Comparison of ENCODE assay signal across 1 cellular context in the genomic region with DNA sequence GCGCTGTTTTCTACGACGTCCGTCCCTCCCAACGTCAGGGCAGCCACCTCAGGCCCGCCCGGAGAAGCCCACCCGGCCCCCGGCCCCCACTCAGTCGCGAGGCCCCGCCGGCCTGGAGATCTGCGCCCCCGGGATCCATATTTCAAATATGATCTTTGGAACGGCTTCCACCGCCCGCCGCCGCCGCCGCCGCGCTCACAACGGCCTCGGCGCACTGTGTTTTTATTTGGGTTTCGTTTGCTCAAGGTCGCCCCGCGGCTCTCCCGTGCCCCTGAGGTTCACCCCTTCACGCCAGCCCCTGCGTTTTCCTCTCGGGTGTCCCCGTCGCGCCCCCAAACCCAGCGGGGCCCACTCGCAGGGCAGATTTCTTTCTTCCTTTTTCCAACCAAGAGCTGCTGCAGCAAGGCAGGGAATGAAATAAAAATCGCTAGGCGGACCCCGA.
TF ChIP-seq lines count a peak whose summit lies in the region.

No MANE protein-coding gene starts in this region.

TF ChIP-seq in HepG2, 621 proteins besides CTCF, POLR2A, EP300 and RAD21 (continued from another document and continues in another):
- TF ChIP-seq, protein P1, sequence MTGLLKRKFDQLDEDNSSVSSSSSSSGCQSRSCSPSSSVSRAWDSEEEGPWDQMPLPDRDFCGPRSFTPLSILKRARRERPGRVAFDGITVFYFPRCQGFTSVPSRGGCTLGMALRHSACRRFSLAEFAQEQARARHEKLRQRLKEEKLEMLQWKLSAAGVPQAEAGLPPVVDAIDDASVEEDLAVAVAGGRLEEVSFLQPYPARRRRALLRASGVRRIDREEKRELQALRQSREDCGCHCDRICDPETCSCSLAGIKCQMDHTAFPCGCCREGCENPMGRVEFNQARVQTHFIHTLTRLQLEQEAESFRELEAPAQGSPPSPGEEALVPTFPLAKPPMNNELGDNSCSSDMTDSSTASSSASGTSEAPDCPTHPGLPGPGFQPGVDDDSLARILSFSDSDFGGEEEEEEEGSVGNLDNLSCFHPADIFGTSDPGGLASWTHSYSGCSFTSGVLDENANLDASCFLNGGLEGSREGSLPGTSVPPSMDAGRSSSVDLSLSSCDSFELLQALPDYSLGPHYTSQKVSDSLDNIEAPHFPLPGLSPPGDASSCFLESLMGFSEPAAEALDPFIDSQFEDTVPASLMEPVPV (CRISPR knock-in tag; IDR thresholded peaks at IDR 0.05): peak; percentile 54; the same call in 1 of the 2 replicates
- TF ChIP-seq ZBTB42 (CRISPR knock-in tag; IDR thresholded peaks at IDR 0.05): 0 out of 2 replicates have a peak, but pooled peaks have one; percentile 12
- TF ChIP-seq ZNF83 (CRISPR knock-in tag; IDR thresholded peaks at IDR 0.05; ENCODE audit: borderline replicate concordance): no peak
- TF ChIP-seq MLLT10 (CRISPR knock-in tag; IDR thresholded peaks at IDR 0.05): no peak
- TF ChIP-seq, protein P2, sequence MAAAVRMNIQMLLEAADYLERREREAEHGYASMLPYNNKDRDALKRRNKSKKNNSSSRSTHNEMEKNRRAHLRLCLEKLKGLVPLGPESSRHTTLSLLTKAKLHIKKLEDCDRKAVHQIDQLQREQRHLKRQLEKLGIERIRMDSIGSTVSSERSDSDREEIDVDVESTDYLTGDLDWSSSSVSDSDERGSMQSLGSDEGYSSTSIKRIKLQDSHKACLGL (CRISPR knock-in tag; IDR thresholded peaks at IDR 0.05): no peak; the same call in 1 of the 2 replicates
- TF ChIP-seq, protein P3, sequence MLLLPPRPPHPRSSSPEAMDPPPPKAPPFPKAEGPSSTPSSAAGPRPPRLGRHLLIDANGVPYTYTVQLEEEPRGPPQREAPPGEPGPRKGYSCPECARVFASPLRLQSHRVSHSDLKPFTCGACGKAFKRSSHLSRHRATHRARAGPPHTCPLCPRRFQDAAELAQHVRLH (CRISPR knock-in tag; IDR thresholded peaks at IDR 0.05; ENCODE audit: borderline replicate concordance, low read depth): no peak
- TF ChIP-seq NFE2 (CRISPR knock-in tag; IDR thresholded peaks at IDR 0.05): no peak
- TF ChIP-seq ZFP90 (CRISPR knock-in tag; IDR thresholded peaks at IDR 0.05; ENCODE audit: borderline replicate concordance): no peak
- no peak for TF ChIP-seq NFIB (CRISPR knock-in tag; IDR thresholded peaks at IDR 0.05; ENCODE audit: borderline replicate concordance)
- no peak for TF ChIP-seq FOXC1 (CRISPR knock-in tag; IDR thresholded peaks at IDR 0.05; ENCODE audit: borderline replicate concordance)
- TF ChIP-seq, protein P4, sequence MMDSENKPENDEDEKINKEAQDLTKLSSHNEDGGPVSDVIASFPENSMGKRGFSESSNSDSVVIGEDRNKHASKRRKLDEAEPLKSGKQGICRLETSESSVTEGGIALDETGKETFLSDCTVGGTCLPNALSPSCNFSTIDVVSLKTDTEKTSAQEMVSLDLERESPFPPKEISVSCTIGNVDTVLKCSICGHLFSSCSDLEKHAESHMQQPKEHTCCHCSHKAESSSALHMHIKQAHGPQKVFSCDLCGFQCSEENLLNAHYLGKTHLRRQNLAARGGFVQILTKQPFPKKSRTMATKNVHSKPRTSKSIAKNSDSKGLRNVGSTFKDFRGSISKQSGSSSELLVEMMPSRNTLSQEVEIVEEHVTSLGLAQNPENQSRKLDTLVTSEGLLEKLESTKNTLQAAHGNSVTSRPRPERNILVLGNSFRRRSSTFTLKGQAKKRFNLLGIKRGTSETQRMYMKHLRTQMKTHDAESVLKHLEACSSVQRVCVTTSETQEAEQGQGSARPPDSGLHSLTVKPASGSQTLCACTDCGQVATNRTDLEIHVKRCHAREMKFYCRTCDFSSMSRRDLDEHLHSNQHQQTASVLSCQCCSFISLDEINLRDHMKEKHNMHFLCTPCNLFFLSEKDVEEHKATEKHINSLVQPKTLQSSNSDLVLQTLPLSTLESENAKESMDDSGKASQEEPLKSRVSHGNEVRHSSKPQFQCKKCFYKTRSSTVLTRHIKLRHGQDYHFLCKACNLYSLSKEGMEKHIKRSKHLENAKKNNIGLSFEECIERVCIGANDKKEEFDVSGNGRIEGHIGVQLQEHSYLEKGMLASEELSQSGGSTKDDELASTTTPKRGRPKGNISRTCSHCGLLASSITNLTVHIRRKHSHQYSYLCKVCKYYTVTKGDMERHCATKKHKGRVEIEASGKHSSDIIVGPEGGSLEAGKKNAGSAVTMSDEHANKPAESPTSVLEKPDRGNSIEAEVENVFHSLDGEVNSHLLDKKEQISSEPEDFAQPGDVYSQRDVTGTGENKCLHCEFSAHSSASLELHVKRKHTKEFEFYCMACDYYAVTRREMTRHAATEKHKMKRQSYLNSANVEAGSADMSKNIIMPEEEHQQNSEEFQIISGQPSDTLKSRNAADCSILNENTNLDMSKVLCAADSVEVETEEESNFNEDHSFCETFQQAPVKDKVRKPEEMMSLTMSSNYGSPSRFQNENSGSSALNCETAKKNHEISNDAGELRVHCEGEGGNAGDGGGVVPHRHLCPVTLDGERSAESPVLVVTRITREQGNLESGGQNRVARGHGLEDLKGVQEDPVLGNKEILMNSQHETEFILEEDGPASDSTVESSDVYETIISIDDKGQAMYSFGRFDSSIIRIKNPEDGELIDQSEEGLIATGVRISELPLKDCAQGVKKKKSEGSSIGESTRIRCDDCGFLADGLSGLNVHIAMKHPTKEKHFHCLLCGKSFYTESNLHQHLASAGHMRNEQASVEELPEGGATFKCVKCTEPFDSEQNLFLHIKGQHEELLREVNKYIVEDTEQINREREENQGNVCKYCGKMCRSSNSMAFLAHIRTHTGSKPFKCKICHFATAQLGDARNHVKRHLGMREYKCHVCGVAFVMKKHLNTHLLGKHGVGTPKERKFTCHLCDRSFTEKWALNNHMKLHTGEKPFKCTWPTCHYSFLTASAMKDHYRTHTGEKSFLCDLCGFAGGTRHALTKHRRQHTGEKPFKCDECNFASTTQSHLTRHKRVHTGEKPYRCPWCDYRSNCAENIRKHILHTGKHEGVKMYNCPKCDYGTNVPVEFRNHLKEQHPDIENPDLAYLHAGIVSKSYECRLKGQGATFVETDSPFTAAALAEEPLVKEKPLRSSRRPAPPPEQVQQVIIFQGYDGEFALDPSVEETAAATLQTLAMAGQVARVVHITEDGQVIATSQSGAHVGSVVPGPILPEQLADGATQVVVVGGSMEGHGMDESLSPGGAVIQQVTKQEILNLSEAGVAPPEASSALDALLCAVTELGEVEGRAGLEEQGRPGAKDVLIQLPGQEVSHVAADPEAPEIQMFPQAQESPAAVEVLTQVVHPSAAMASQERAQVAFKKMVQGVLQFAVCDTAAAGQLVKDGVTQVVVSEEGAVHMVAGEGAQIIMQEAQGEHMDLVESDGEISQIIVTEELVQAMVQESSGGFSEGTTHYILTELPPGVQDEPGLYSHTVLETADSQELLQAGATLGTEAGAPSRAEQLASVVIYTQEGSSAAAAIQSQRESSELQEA (CRISPR knock-in tag; IDR thresholded peaks at IDR 0.05; ENCODE audit: not compliant biosample characterization): no peak
- TF ChIP-seq, protein P5, sequence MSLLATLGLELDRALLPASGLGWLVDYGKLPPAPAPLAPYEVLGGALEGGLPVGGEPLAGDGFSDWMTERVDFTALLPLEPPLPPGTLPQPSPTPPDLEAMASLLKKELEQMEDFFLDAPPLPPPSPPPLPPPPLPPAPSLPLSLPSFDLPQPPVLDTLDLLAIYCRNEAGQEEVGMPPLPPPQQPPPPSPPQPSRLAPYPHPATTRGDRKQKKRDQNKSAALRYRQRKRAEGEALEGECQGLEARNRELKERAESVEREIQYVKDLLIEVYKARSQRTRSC (CRISPR knock-in tag; IDR thresholded peaks at IDR 0.05; ENCODE audit: low read depth): no peak
- TF ChIP-seq, protein P6, sequence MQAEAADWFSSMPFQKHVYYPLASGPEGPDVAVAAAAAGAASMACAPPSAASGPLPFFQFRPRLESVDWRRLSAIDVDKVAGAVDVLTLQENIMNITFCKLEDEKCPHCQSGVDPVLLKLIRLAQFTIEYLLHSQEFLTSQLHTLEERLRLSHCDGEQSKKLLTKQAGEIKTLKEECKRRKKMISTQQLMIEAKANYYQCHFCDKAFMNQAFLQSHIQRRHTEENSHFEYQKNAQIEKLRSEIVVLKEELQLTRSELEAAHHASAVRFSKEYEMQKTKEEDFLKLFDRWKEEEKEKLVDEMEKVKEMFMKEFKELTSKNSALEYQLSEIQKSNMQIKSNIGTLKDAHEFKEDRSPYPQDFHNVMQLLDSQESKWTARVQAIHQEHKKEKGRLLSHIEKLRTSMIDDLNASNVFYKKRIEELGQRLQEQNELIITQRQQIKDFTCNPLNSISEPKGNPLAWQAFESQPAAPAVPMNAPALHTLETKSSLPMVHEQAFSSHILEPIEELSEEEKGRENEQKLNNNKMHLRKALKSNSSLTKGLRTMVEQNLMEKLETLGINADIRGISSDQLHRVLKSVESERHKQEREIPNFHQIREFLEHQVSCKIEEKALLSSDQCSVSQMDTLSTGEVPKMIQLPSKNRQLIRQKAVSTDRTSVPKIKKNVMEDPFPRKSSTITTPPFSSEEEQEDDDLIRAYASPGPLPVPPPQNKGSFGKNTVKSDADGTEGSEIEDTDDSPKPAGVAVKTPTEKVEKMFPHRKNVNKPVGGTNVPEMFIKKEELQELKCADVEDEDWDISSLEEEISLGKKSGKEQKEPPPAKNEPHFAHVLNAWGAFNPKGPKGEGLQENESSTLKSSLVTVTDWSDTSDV (CRISPR knock-in tag; IDR thresholded peaks at IDR 0.05): no peak
- TF ChIP-seq ZNF441 (CRISPR knock-in tag; IDR thresholded peaks at IDR 0.05; ENCODE audit: borderline replicate concordance): no peak
- TF ChIP-seq, protein P7, sequence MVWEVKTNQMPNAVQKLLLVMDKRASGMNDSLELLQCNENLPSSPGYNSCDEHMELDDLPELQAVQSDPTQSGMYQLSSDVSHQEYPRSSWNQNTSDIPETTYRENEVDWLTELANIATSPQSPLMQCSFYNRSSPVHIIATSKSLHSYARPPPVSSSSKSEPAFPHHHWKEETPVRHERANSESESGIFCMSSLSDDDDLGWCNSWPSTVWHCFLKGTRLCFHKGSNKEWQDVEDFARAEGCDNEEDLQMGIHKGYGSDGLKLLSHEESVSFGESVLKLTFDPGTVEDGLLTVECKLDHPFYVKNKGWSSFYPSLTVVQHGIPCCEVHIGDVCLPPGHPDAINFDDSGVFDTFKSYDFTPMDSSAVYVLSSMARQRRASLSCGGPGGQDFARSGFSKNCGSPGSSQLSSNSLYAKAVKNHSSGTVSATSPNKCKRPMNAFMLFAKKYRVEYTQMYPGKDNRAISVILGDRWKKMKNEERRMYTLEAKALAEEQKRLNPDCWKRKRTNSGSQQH (CRISPR knock-in tag; IDR thresholded peaks at IDR 0.05; ENCODE audit: low read depth): no peak
- TF ChIP-seq, protein P8, sequence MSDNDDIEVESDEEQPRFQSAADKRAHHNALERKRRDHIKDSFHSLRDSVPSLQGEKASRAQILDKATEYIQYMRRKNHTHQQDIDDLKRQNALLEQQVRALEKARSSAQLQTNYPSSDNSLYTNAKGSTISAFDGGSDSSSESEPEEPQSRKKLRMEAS (IDR thresholded peaks at IDR 0.05): no peak
- TF ChIP-seq TEAD2 (CRISPR knock-in tag; IDR thresholded peaks at IDR 0.05): no peak
- TF ChIP-seq HOXD1 (CRISPR knock-in tag; IDR thresholded peaks at IDR 0.05): 0 out of 2 replicates have a peak, but pooled peaks have one; percentile 61
- TF ChIP-seq ZNF343 (CRISPR knock-in tag; IDR thresholded peaks at IDR 0.05): no peak
- TF ChIP-seq, protein P9, sequence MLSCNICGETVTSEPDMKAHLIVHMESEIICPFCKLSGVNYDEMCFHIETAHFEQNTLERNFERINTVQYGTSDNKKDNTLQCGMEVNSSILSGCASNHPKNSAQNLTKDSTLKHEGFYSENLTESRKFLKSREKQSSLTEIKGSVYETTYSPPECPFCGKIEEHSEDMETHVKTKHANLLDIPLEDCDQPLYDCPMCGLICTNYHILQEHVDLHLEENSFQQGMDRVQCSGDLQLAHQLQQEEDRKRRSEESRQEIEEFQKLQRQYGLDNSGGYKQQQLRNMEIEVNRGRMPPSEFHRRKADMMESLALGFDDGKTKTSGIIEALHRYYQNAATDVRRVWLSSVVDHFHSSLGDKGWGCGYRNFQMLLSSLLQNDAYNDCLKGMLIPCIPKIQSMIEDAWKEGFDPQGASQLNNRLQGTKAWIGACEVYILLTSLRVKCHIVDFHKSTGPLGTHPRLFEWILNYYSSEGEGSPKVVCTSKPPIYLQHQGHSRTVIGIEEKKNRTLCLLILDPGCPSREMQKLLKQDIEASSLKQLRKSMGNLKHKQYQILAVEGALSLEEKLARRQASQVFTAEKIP (CRISPR knock-in tag; IDR thresholded peaks at IDR 0.05; ENCODE audit: borderline replicate concordance): no peak
- no peak for TF ChIP-seq SPEN (CRISPR knock-in tag; IDR thresholded peaks at IDR 0.05; ENCODE audit: low read depth)
- no peak for TF ChIP-seq DR1 (CRISPR knock-in tag; IDR thresholded peaks at IDR 0.05)
- TF ChIP-seq, protein P10, sequence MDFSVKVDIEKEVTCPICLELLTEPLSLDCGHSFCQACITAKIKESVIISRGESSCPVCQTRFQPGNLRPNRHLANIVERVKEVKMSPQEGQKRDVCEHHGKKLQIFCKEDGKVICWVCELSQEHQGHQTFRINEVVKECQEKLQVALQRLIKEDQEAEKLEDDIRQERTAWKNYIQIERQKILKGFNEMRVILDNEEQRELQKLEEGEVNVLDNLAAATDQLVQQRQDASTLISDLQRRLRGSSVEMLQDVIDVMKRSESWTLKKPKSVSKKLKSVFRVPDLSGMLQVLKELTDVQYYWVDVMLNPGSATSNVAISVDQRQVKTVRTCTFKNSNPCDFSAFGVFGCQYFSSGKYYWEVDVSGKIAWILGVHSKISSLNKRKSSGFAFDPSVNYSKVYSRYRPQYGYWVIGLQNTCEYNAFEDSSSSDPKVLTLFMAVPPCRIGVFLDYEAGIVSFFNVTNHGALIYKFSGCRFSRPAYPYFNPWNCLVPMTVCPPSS (IDR thresholded peaks at IDR 0.05): no peak
- TF ChIP-seq, protein P11, sequence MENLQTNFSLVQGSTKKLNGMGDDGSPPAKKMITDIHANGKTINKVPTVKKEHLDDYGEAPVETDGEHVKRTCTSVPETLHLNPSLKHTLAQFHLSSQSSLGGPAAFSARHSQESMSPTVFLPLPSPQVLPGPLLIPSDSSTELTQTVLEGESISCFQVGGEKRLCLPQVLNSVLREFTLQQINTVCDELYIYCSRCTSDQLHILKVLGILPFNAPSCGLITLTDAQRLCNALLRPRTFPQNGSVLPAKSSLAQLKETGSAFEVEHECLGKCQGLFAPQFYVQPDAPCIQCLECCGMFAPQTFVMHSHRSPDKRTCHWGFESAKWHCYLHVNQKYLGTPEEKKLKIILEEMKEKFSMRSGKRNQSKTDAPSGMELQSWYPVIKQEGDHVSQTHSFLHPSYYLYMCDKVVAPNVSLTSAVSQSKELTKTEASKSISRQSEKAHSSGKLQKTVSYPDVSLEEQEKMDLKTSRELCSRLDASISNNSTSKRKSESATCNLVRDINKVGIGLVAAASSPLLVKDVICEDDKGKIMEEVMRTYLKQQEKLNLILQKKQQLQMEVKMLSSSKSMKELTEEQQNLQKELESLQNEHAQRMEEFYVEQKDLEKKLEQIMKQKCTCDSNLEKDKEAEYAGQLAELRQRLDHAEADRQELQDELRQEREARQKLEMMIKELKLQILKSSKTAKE (CRISPR knock-in tag; IDR thresholded peaks at IDR 0.05; ENCODE audit: borderline replicate concordance): no peak
